8 cellular contexts compared by ENCODE assay signal in genomic region chr1:26788515-26788785, GRCh38. TPM values are rescaled to one million over a fixed set of nuclear protein-coding genes. Genes with fewer than 3 reads are reported as not detected.
DNase-seq lines count a peak whose midpoint lies in the region; ATAC-seq and TF ChIP-seq lines count a peak whose summit lies in the region.

No MANE protein-coding gene starts in this region.

- no peaks in the 10 kb centered on the region for H3K9me3 ChIP-seq in heart left ventricle
- H3K9me3 ChIP-seq in mesodermal cell (ENCODE audit: control insufficient read depth, low read length) = no peaks in the 10 kb centered on the region
- H3K9me3 ChIP-seq in vagina = no peaks in the 10 kb centered on the region

- TSS peak; percentile 42 for BruUV-seq in MCF 10A (replicated peaks; lab: Mats Ljungman, UMichigan)

- H3K27me3 ChIP-seq in heart left ventricle (no peaks in the 10 kb centered on the region), vagina (no peaks in the 10 kb centered on the region)

- TF ChIP-seq CTCF in heart left ventricle (IDR thresholded peaks at IDR 0.05) (no peak), MCF 10A (IDR thresholded peaks at IDR 0.05; ENCODE audit: unreplicated experiment) (no peak), vagina (IDR thresholded peaks at IDR 0.05) (no peak)

- intact Hi-C loops in heart left ventricle (cut with DNase I) = loop anchor here (1.0 to 5.0 kb wide), 10 partner anchors 36 to 186 kb away; partner anchors contain the start of gene ARID1A (in 1 of the 10)
- intact Hi-C loops in left cardiac atrium (cut with DNase I) = loop anchor here (2.0 to 10.0 kb wide), 4 partner anchors 36 to 284 kb away; partner anchors contain the start of gene ARID1A (in 1 of the 2)
- intact Hi-C loops in MCF 10A (cut with micrococcal nuclease) = loop anchor here (1.0 to 2.0 kb wide), 2 partner anchors 96 to 288 kb away; no protein-coding TSS in a partner anchor
- intact Hi-C loops in vagina (cut with DNase I) = no loop called here

- H3K9me3 Mint-ChIP-seq in MCF 10A (ENCODE audit: unreplicated experiment) = no peaks in the 10 kb centered on the region

- ATAC-seq in heart left ventricle (no peak), left cardiac atrium (no peak), HG02571 (IDR thresholded peaks at IDR 0.05; ENCODE audit: unreplicated experiment) (no peak)

- WGBS in heart left ventricle, 4 donors = 1 to 7% (median 4%) methylated on average over 10 of the region's 10 CpGs
- WGBS in mesodermal cell (ENCODE audit: insufficient coverage in 2 of 2), 2 experiments = 52 to 62% methylated on average over 8 to 10 of the region's 10 CpGs

- H3K36me3 ChIP-seq in heart left ventricle (peaks cover 0 to 7% (median under 1%) of the 10 kb centered on the region in 9 donors), mesodermal cell (ENCODE audit: control insufficient read depth, insufficient read depth, low read length) (peaks cover 8% of the 10 kb centered on the region), vagina (no peaks in the 10 kb centered on the region)

- peaks cover 42% of the 10 kb centered on the region for H3K4me1 Mint-ChIP-seq in MCF 10A (ENCODE audit: insufficient read depth, unreplicated experiment)

- H3K4me3 ChIP-seq in heart left ventricle (peak overlapping the region; percentile 61 to 89 (median 75)), mesodermal cell (ENCODE audit: extremely low read depth, insufficient read depth, low read length, poor library complexity, severe bottlenecking) (peak overlapping the region; percentile 65), vagina (peak overlapping the region; percentile 60 to 62)

- POLR2A ChIA-PET in MCF 10A (lab: Yijun Ruan, JAX) = interaction anchor here (0.6 to 5.2 kb wide), 29 partner anchors 9 to 1277 kb away, joined by 3 to 109 read pairs (median 5); partner anchors contain the start of gene ARID1A

- peak overlapping the region; percentile 97 for H3K4me3 Mint-ChIP-seq in MCF 10A (ENCODE audit: unreplicated experiment)

- peak overlapping the region; percentile 100 for H3K27ac Mint-ChIP-seq in MCF 10A (ENCODE audit: low read depth, unreplicated experiment)

- H3K4me1 ChIP-seq in heart left ventricle (peaks cover 10 to 76% (median 67%) of the 10 kb centered on the region in 12 donors), mesodermal cell (ENCODE audit: control insufficient read depth, insufficient read depth, low read length, poor library complexity, severe bottlenecking) (peaks cover 50% of the 10 kb centered on the region), vagina (peaks cover 44% of the 10 kb centered on the region)

- CTCF ChIA-PET in MCF 10A (lab: Yijun Ruan, JAX) = interaction anchor here (0.7 to 7.1 kb wide), 36 partner anchors 9 to 288 kb away, joined by 3 to 184 read pairs (median 5); no protein-coding TSS in a partner anchor

- peak overlapping the region; percentile 96 to 100 (median 99) for H3K27ac ChIP-seq in heart left ventricle
- H3K27ac ChIP-seq in mesodermal cell (ENCODE audit: low read depth, low read length, severe bottlenecking) = peak overlapping the region; percentile 92
- peak overlapping the region; percentile 97 for H3K27ac ChIP-seq in vagina

- DNase-seq in heart left ventricle (no peak), left cardiac atrium (no peak), MCF 10A (ENCODE audit: unreplicated experiment) (no peak), vagina (ENCODE audit: extremely low spot score in 2 of 2) (no peak), NCI-H2107 (lab: John Stamatoyannopoulos, UW) (no peak), occipital lobe (lab: John Stamatoyannopoulos, UW) (no peak)

- H3K36me3 Mint-ChIP-seq in MCF 10A (ENCODE audit: insufficient read depth, unreplicated experiment) = peaks cover 8% of the 10 kb centered on the region

- TF ChIP-seq POLR2A in heart left ventricle (IDR thresholded peaks at IDR 0.05) (no peak), vagina (IDR thresholded peaks at IDR 0.05) (no peak)

- no peaks in the 10 kb centered on the region for H3K27me3 Mint-ChIP-seq in MCF 10A (ENCODE audit: insufficient read depth, unreplicated experiment)

RNA-seq across cellular contexts. Expression of gene PIGV, which starts 0.7 kb away (rescaled TPM):
- total RNA-seq in heart left ventricle = 1 to 10 TPM; 4.3 to 8.8 (median 5.6) TPM
- polyA plus RNA-seq in heart left ventricle = 1 to 10 TPM; 2.7 to 4.4 TPM
- total RNA-seq in left cardiac atrium = 1 to 10 TPM; 6.1 to 6.7 TPM
- 13.3 and 14.7 TPM in 2 replicates for total RNA-seq in MCF 10A (2022)
- polyA plus RNA-seq in mesodermal cell (2013, experiment 1 of 2) = 9.0 TPM
- polyA plus RNA-seq in mesodermal cell (2013, experiment 2 of 2) = 9.2 TPM
- total RNA-seq in vagina = 8.1 TPM
- 9.5 TPM for total RNA-seq in occipital lobe

RNA-seq across cellular contexts. Expression of gene ZDHHC18, which starts 38.0 kb away (rescaled TPM):
- total RNA-seq in heart left ventricle = 10 to 100 TPM in 8 of 9 donors, 1 to 10 TPM in 1; 9.2 to 22.5 (median 12.2) TPM
- polyA plus RNA-seq in heart left ventricle = 10 to 100 TPM in 1 of 2 donors, 1 to 10 TPM in 1; 8.7 to 18.5 TPM
- total RNA-seq in left cardiac atrium = 10 to 100 TPM; 15.6 to 18.6 TPM
- 14.0 and 15.5 TPM in 2 replicates for total RNA-seq in MCF 10A (2022)
- 29.2 TPM for polyA plus RNA-seq in mesodermal cell (2013, experiment 1 of 2)
- 32.6 TPM for polyA plus RNA-seq in mesodermal cell (2013, experiment 2 of 2)
- total RNA-seq in vagina = 31.4 TPM
- total RNA-seq in occipital lobe = 19.2 TPM
